Comparison of ENCODE assay signal across 17 cellular contexts in the genomic region with DNA sequence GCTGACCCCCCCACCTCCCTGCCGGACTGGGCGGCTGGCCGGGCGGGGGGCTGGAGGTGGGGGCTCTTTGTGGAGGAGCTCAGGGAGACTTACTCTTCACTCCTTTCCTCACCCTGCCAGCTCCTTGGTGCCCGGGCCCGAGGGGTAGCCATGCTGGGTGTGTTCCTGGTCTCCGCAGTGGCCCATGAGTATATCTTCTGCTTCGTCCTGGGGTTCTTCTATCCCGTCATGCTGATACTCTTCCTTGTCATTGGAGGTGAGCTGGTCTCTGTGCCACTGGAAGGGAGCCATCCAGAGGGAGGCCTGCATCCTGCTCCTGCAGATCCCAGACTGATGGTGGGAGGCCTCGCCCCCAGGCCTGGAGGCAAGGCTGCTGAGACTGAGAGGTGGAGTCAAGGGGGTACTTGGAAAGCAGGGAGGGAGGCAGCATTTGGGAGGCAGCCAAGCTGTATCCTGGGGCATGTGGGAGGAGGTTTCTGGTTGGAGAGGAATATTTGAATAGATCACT. TPM values are rescaled to one million over a fixed set of nuclear protein-coding genes. Genes with fewer than 3 reads are reported as not detected.
A peak's percentile ranks its signal among the peaks of the same experiment; 100 is the strongest.
DNase-seq lines count a peak whose midpoint lies in the region; ATAC-seq and TF ChIP-seq lines count a peak whose summit lies in the region.
"Had no signal": no experiment of that assay in that cellular context is flagged by ENCODE, and none has a peak within 500 bp of the region (broad histone marks: within the 10 kb centered on the region; RNA-seq: fewer than 3 reads in every experiment).

No MANE protein-coding gene starts in this region.

- H3K4me3 ChIP-seq in endodermal cell (ENCODE audit: low read length): no peak overlapping the region
- H3K4me3 ChIP-seq: PC-9, transverse colon had no signal

- H3K27me3 Mint-ChIP-seq in endodermal cell (ENCODE audit: insufficient read depth): peaks cover 68% of the 10 kb centered on the region

- H3K36me3 ChIP-seq in endodermal cell (ENCODE audit: control insufficient read depth, insufficient read depth, low read length): no peaks in the 10 kb centered on the region
- H3K36me3 ChIP-seq: transverse colon had no signal

- peak overlapping the region; percentile 62 for H3K27ac Mint-ChIP-seq in endodermal cell
- H3K27ac Mint-ChIP-seq: activated CD4-positive, alpha-beta T cell treated with anti-CD3 and anti-CD28 coated beads for 36 hours had no signal

- TF ChIP-seq CTCF in endodermal cell (conservative IDR thresholded peaks at IDR 0.05): no peak

- 92 to 93% methylated on average over 9 to 10 of the region's 10 CpGs for WGBS in endodermal cell (ENCODE audit: insufficient coverage in 1 of 2, insufficient read length in 1 of 2), 2 experiments

- no peaks in the 10 kb centered on the region for H3K9me3 ChIP-seq in endodermal cell (ENCODE audit: control insufficient read depth, low read length)
- H3K9me3 ChIP-seq: transverse colon had no signal

- H3K9me3 Mint-ChIP-seq in endodermal cell: no peaks in the 10 kb centered on the region

- no peak overlapping the region for H3K27ac ChIP-seq in endodermal cell (ENCODE audit: low read depth, low read length)
- H3K27ac ChIP-seq: PC-9, transverse colon had no signal

- ATAC-seq in HG02852 (IDR thresholded peaks at IDR 0.05; ENCODE audit: unreplicated experiment): no peak
- no peak for ATAC-seq in HG03378 (IDR thresholded peaks at IDR 0.05; ENCODE audit: unreplicated experiment)
- ATAC-seq: activated CD4-positive, alpha-beta T cell treated with anti-CD3 and anti-CD28 coated beads for 36 hours had no signal

- H3K9ac ChIP-seq in endodermal cell (ENCODE audit: extremely low read depth, low read length, poor library complexity, severe bottlenecking): no peak overlapping the region

- H3K4me3 Mint-ChIP-seq in endodermal cell: peak overlapping the region; percentile 4
- H3K4me3 Mint-ChIP-seq: activated CD4-positive, alpha-beta T cell treated with anti-CD3 and anti-CD28 coated beads for 36 hours had no signal

- peaks cover 8% of the 10 kb centered on the region for H3K27me3 ChIP-seq in endodermal cell (ENCODE audit: control insufficient read depth, insufficient read depth, low read length, poor library complexity, severe bottlenecking)
- H3K27me3 ChIP-seq: transverse colon had no signal

- peaks cover 24% of the 10 kb centered on the region for H3K4me1 Mint-ChIP-seq in endodermal cell

- DNase-seq in NCI-H82 (lab: John Stamatoyannopoulos, UW) (peak; percentile 17), NCI-H82 treated with DMSO at 0.1 percent for 48 hours (lab: John Stamatoyannopoulos, UW; ENCODE audit: unreplicated experiment) (no peak), M059J (ENCODE audit: low read depth) (peak; percentile 68), endodermal cell (no peak), putamen (ENCODE audit: low spot score) (peak; percentile 18), DMS114 treated with DMSO at 0.1 percent for 48 hours (lab: John Stamatoyannopoulos, UW; ENCODE audit: unreplicated experiment) (no peak)
- DNase-seq: activated CD4-positive, alpha-beta T cell treated with anti-CD3 and anti-CD28 coated beads for 36 hours; effector CD4-positive, alpha-beta T cell; NCI-H2081 treated with DMSO at 0.1 percent for 48 hours; PC-9; stimulated activated CD4-positive, alpha-beta T cell treated with anti-CD3 and anti-CD28 coated beads, Interleukin-1b, Interleukin-23, amount 100 ng/mL, for 48 hours; T-helper 1 cell; transverse colon had no signal

- peaks cover 5% of the 10 kb centered on the region for H3K4me1 ChIP-seq in endodermal cell (ENCODE audit: control insufficient read depth, insufficient read depth, low read length)
- H3K4me1 ChIP-seq: transverse colon had no signal

- no peaks in the 10 kb centered on the region for H3K36me3 Mint-ChIP-seq in endodermal cell (ENCODE audit: low read depth)

RNA-seq across cellular contexts. Expression of a gene that starts 19.7 kb away (rescaled TPM):
- total RNA-seq in M059J (2014; rRNA removed; shearing (Covaris generic)): 0.22 TPM in 1 of 2 replicates, not detected in the other
- under 1 TPM; 0.46 to 0.71 TPM for total RNA-seq in endodermal cell
- polyA plus RNA-seq in endodermal cell (2013, experiment 1 of 2): 0.28 TPM
- polyA plus RNA-seq in endodermal cell (2013, experiment 2 of 2): 0.21 TPM
- total RNA-seq: kidney epithelial cell, pulmonary artery endothelial cell had no signal

RNA-seq across cellular contexts. Expression of a gene that starts 25.5 kb away (rescaled TPM):
- 318 and 394 TPM in 2 replicates for total RNA-seq in M059J (2014; rRNA removed; shearing (Covaris generic))
- 10 to 100 TPM; 21.7 to 48.4 TPM for total RNA-seq in endodermal cell
- 13.5 TPM for polyA plus RNA-seq in endodermal cell (2013, experiment 1 of 2)
- 23.1 TPM for polyA plus RNA-seq in endodermal cell (2013, experiment 2 of 2)

RNA-seq across cellular contexts. Expression of a gene that starts 43.8 kb away (rescaled TPM):
- total RNA-seq in M059J (2014; rRNA removed; shearing (Covaris generic)): 11.2 and 15.4 TPM in 2 replicates
- 10 to 100 TPM; 13.0 to 18.4 TPM for total RNA-seq in endodermal cell
- polyA plus RNA-seq in endodermal cell (2013, experiment 1 of 2): 6.8 TPM
- polyA plus RNA-seq in endodermal cell (2013, experiment 2 of 2): 7.2 TPM

RNA-seq across cellular contexts. Expression of a gene that starts 57.5 kb away (rescaled TPM):
- 9.5 and 11.7 TPM in 2 replicates for total RNA-seq in M059J (2014; rRNA removed; shearing (Covaris generic))
- 10 to 100 TPM; 54.0 to 54.6 TPM for total RNA-seq in endodermal cell
- 31.5 TPM for polyA plus RNA-seq in endodermal cell (2013, experiment 1 of 2)
- polyA plus RNA-seq in endodermal cell (2013, experiment 2 of 2): 26.9 TPM

RNA-seq across cellular contexts. Expression of a gene that starts 57.7 kb away (rescaled TPM):
- 0.89 and 2.6 TPM in 2 replicates for total RNA-seq in M059J (2014; rRNA removed; shearing (Covaris generic))
- total RNA-seq in endodermal cell: 10 to 100 TPM; 24.9 to 38.2 TPM
- polyA plus RNA-seq in endodermal cell (2013, experiment 1 of 2): 20.2 TPM
- 23.9 TPM for polyA plus RNA-seq in endodermal cell (2013, experiment 2 of 2)

Comparison
In these comparisons a context has a peak if more than half of its experiments do, and no peak if none do; other contexts are left out.
1. DNase-seq: peak in NCI-H82 (single experiment), M059J (single experiment) and putamen (single experiment); none in NCI-H82 treated with DMSO at 0.1 percent for 48 hours (single experiment), endodermal cell (single experiment) and DMS114 treated with DMSO at 0.1 percent for 48 hours (single experiment).